Comparison of ENCODE assay signal across 21 cellular contexts in the genomic region with DNA sequence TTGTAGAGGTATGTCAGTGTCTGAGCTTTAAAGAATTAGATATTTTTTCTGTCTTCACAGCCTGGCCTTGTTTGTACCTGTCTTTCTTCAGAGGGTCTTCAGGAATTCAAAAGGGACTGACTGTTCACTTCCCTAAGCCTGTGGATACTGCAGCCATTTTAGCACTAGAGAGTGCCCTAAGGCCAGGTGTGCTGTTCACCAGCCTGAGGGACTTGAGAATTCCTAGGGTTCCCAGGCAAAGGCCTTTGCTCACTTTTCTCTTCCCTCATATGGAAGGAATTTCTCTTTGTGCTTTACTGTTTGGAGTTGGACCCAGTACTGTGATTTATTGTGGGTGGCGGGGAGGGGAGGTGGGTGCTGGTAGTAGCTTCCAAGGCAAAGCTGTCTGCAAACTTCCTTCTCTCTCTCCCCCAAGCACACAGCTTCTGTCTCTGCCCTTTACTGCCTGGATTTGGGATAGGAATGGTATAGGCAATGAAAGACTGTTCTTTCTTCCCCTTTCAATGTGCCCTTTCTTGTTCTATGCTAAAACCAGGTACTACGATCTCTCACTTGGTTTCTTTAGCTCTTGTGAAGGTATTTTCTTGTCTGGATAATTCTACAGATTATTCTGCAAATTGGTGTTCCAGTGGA. TPM values are rescaled to one million over a fixed set of nuclear protein-coding genes. Genes with fewer than 3 reads are reported as not detected.
DNase-seq lines count a peak whose midpoint lies in the region; ATAC-seq lines count a peak whose summit lies in the region.
"Had no signal": no experiment of that assay in that cellular context is flagged by ENCODE, and none has a peak within 500 bp of the region (broad histone marks: within the 10 kb centered on the region; RNA-seq: fewer than 3 reads in every experiment).

No MANE protein-coding gene starts in this region.

- no peak overlapping the region for H3K23ac ChIP-seq in trophoblast cell (ENCODE audit: low read length)

- CTCF ChIA-PET in activated naive CD4-positive, alpha-beta T cell treated with anti-CD3 and anti-CD28 coated beads for 36 hours (lab: Charles Lee): no interaction called here

- no peak for ATAC-seq in activated naive CD4-positive, alpha-beta T cell treated with anti-CD3 and anti-CD28 coated beads, Interleukin-2, amount 50 U/mL, for 72 hours
- no peak for ATAC-seq in left cardiac atrium
- ATAC-seq: HepG2 had no signal

- no peaks in the 10 kb centered on the region for H3K79me2 ChIP-seq in trophoblast cell (ENCODE audit: control insufficient read depth, insufficient read depth, low read length, poor library complexity)

- H3K4me1 ChIP-seq in NT2/D1 (ENCODE audit: insufficient read depth, insufficient read length) (no peaks in the 10 kb centered on the region), iPS-20b (ENCODE audit: insufficient read depth, low read length) (peaks cover 12% of the 10 kb centered on the region), trophoblast cell (ENCODE audit: control insufficient read depth in 1 of 2, insufficient read depth in 2 of 2, low read length in 2 of 2) (peaks cover 2% of the 10 kb centered on the region in 2 experiments)
- H3K4me1 ChIP-seq: Peyer's patch had no signal

- H2AK5ac ChIP-seq in trophoblast cell (ENCODE audit: low read length): no peak overlapping the region

- H3K36me3 Mint-ChIP-seq in activated naive CD4-positive, alpha-beta T cell treated with anti-CD3 and anti-CD28 coated beads for 36 hours (ENCODE audit: low read depth): peaks cover 46% of the 10 kb centered on the region
- H3K36me3 Mint-ChIP-seq in activated naive CD4-positive, alpha-beta T cell treated with anti-CD3 and anti-CD28 coated beads, Interleukin-2, amount 50 U/mL, for 72 hours: peaks cover 37 to 51% of the 10 kb centered on the region in 2 donors

- peaks cover 6% of the 10 kb centered on the region for H3K36me3 ChIP-seq in NT2/D1 (ENCODE audit: insufficient read depth, insufficient read length, low read length)
- H3K36me3 ChIP-seq in iPS-20b (ENCODE audit: insufficient read depth, low read depth, low read length): peaks cover 7% of the 10 kb centered on the region; the same call in 1 of the 2 replicates
- H3K36me3 ChIP-seq in trophoblast cell (ENCODE audit: control insufficient read depth in 1 of 2, insufficient read depth in 2 of 2, low read length in 2 of 2): peaks cover 2 to 4% of the 10 kb centered on the region in 2 experiments

- no peak overlapping the region for H3K4me3 Mint-ChIP-seq in activated naive CD4-positive, alpha-beta T cell treated with anti-CD3 and anti-CD28 coated beads for 36 hours
- H3K4me3 Mint-ChIP-seq: CD14-positive monocyte, HFFc6 had no signal

- no peak for DNase-seq in activated naive CD4-positive, alpha-beta T cell treated with anti-CD3 and anti-CD28 coated beads for 36 hours
- DNase-seq in activated naive CD4-positive, alpha-beta T cell treated with anti-CD3 and anti-CD28 coated beads, Interleukin-2, amount 50 U/mL, for 72 hours (ENCODE audit: low spot score in 2 of 2): no peak
- DNase-seq in NT2/D1 (ENCODE audit: low read depth, low spot score): peak; percentile 9
- peak; percentile 7 to 57 for DNase-seq in trophoblast cell
- DNase-seq in retina: no peak
- DNase-seq in left cardiac atrium: no peak
- DNase-seq in NCI-H2227 treated with DMSO at 0.1 percent for 48 hours (lab: John Stamatoyannopoulos, UW): no peak
- DNase-seq: COR-L47, GOT3, HFFc6, NCI-H1092 treated with DMSO at 0.1 percent for 48 hours, NCI-H1694 treated with DMSO at 0.1 percent for 48 hours, NCI-H774, Peyer's patch, Right ventricle myocardium superior had no signal

- H3K4me1 Mint-ChIP-seq in activated naive CD4-positive, alpha-beta T cell treated with anti-CD3 and anti-CD28 coated beads for 36 hours (ENCODE audit: low read depth): peaks cover 15% of the 10 kb centered on the region

- H3K79me1 ChIP-seq in trophoblast cell (ENCODE audit: low read length): peaks cover 2% of the 10 kb centered on the region

- no peak overlapping the region for H2AFZ ChIP-seq in trophoblast cell (ENCODE audit: insufficient read depth, low read length, poor library complexity)

- H3K14ac ChIP-seq in trophoblast cell (ENCODE audit: low read length): peak overlapping the region; percentile 82

- H3K4me3 ChIP-seq in NT2/D1 (ENCODE audit: insufficient read length, low read depth) (no peak overlapping the region), iPS-20b (ENCODE audit: low read length) (peak overlapping the region; percentile 28; the same call in 1 of the 2 replicates), trophoblast cell (ENCODE audit: low read depth, low read length) (no peak overlapping the region)
- H3K4me3 ChIP-seq: GM12878, Peyer's patch had no signal

- H2BK120ac ChIP-seq in trophoblast cell (ENCODE audit: insufficient read depth, low read length, poor library complexity): peak overlapping the region; percentile 88

- peak overlapping the region; percentile 25 for H3K27ac Mint-ChIP-seq in activated naive CD4-positive, alpha-beta T cell treated with anti-CD3 and anti-CD28 coated beads for 36 hours
- H3K27ac Mint-ChIP-seq in activated naive CD4-positive, alpha-beta T cell treated with anti-CD3 and anti-CD28 coated beads, Interleukin-2, amount 50 U/mL, for 72 hours: peak overlapping the region in 1 of 2 donors; percentile 93
- H3K27ac Mint-ChIP-seq: HFFc6 had no signal

- H3K9ac ChIP-seq in NT2/D1 (ENCODE audit: insufficient read length, low read depth): no peak overlapping the region
- peak overlapping the region; percentile 59 for H3K9ac ChIP-seq in iPS-20b (ENCODE audit: low read depth, low read length)
- no peak overlapping the region for H3K9ac ChIP-seq in trophoblast cell (ENCODE audit: low read length)
- H3K9ac ChIP-seq: KMS-11 had no signal

- H3K27me3 ChIP-seq in NT2/D1 (ENCODE audit: insufficient read depth, insufficient read length) (no peaks in the 10 kb centered on the region), iPS-20b (ENCODE audit: insufficient read depth, low read length) (no peaks in the 10 kb centered on the region), trophoblast cell (ENCODE audit: insufficient read depth, low read length) (no peaks in the 10 kb centered on the region)
- H3K27me3 ChIP-seq: Peyer's patch had no signal

- no peak overlapping the region for H3K18ac ChIP-seq in trophoblast cell (ENCODE audit: low read length)

- no peak overlapping the region for H3K4ac ChIP-seq in trophoblast cell (ENCODE audit: low read depth, low read length)

- no peak overlapping the region for H4K12ac ChIP-seq in trophoblast cell (ENCODE audit: low read depth, low read length)

- intact Hi-C loops in activated naive CD4-positive, alpha-beta T cell treated with anti-CD3 and anti-CD28 coated beads for 36 hours (cut with micrococcal nuclease): loop anchor here (1.0 kb wide), 1 partner anchor 9 kb away; the partner anchor contains the start of gene LRRC70
- intact Hi-C loops in left cardiac atrium (cut with DNase I): no loop called here

- no peak overlapping the region for H2BK12ac ChIP-seq in trophoblast cell (ENCODE audit: low read length)

- peak overlapping the region; percentile 62 for H4K8ac ChIP-seq in trophoblast cell (ENCODE audit: low read depth, low read length)

- H4K91ac ChIP-seq in trophoblast cell (ENCODE audit: low read depth, low read length): no peak overlapping the region

- H3K9me3 ChIP-seq in NT2/D1 (ENCODE audit: insufficient read depth, low read length) (no peaks in the 10 kb centered on the region; the same call in 1 of the 2 replicates), iPS-20b (ENCODE audit: insufficient read depth, low read depth, low read length) (no peaks in the 10 kb centered on the region), trophoblast cell (ENCODE audit: insufficient read depth, low read depth, low read length) (peaks cover 4% of the 10 kb centered on the region)

- H3K4me2 ChIP-seq in trophoblast cell (ENCODE audit: low read length): peak overlapping the region; percentile 29
- H3K4me2 ChIP-seq: KMS-11 had no signal

- no peaks in the 10 kb centered on the region for H3K27me3 Mint-ChIP-seq in activated naive CD4-positive, alpha-beta T cell treated with anti-CD3 and anti-CD28 coated beads for 36 hours (ENCODE audit: low read depth)

- peaks cover 18% of the 10 kb centered on the region for H3K9me3 Mint-ChIP-seq in activated naive CD4-positive, alpha-beta T cell treated with anti-CD3 and anti-CD28 coated beads for 36 hours
- H3K9me3 Mint-ChIP-seq in activated naive CD4-positive, alpha-beta T cell treated with anti-CD3 and anti-CD28 coated beads, Interleukin-2, amount 50 U/mL, for 72 hours: peaks cover 21 to 30% of the 10 kb centered on the region in 2 donors

- H2BK5ac ChIP-seq in trophoblast cell (ENCODE audit: low read depth, low read length, poor library complexity): peak overlapping the region; percentile 89

- WGBS in trophoblast cell (ENCODE audit: extremely low coverage, insufficient coverage, insufficient read length): no CpG with 5 or more reads among the region's 2 CpGs

- H3K27ac ChIP-seq in iPS-20b (ENCODE audit: low read length): peak overlapping the region; percentile 40
- peak overlapping the region; percentile 95 for H3K27ac ChIP-seq in trophoblast cell (ENCODE audit: low read depth, low read length)
- H3K27ac ChIP-seq: HL-60, KMS-11, Peyer's patch had no signal

RNA-seq across cellular contexts. Expression of gene LRRC70, which starts 9.7 kb away (rescaled TPM):
- 1 to 10 TPM in 1 of 2 experiments, under 1 TPM in 1; 0.91 to 1.0 TPM for total RNA-seq in activated naive CD4-positive, alpha-beta T cell treated with anti-CD3 and anti-CD28 coated beads for 36 hours
- total RNA-seq in activated naive CD4-positive, alpha-beta T cell treated with anti-CD3 and anti-CD28 coated beads, Interleukin-2, amount 50 U/mL, for 72 hours: 1 to 10 TPM; 2.0 to 2.1 TPM
- polyA plus RNA-seq in trophoblast cell (2013): 0.03 and 0.08 TPM in 2 replicates
- 1 to 10 TPM; 2.0 to 2.2 TPM for total RNA-seq in left cardiac atrium

Comparison
In these comparisons a context has a peak if more than half of its experiments do, and no peak if none do; other contexts are left out.
1. DNase-seq: peak in NT2/D1 (single experiment) and trophoblast cell (2 of 2); none in activated naive CD4-positive, alpha-beta T cell treated with anti-CD3 and anti-CD28 coated beads for 36 hours (single experiment), activated naive CD4-positive, alpha-beta T cell treated with anti-CD3 and anti-CD28 coated beads, Interleukin-2, amount 50 U/mL, for 72 hours (0 of 2), retina (single experiment), left cardiac atrium (single experiment) and NCI-H2227 treated with DMSO at 0.1 percent for 48 hours (single experiment).